In genomic region chr1:6956488-6957159, GRCh38 we compare ENCODE assay signal across 17 cellular contexts.
A peak's percentile ranks its signal among the peaks of the same experiment; 100 is the strongest.
DNase-seq lines count a peak whose midpoint lies in the region; ATAC-seq and TF ChIP-seq lines count a peak whose summit lies in the region.
"Had no signal": no experiment of that assay in that cellular context is flagged by ENCODE, and none has a peak within 500 bp of the region (broad histone marks: within the 10 kb centered on the region; RNA-seq: fewer than 3 reads in every experiment).

No MANE protein-coding gene starts in this region.

- intact Hi-C loops in left cardiac atrium (cut with DNase I): no loop called here

- H3K36me3 Mint-ChIP-seq in neural crest cell (ENCODE audit: low read depth): no peaks in the 10 kb centered on the region
- H3K36me3 Mint-ChIP-seq: activated naive CD8-positive, alpha-beta T cell treated with anti-CD3 and anti-CD28 coated beads, Interleukin-2, amount 10 ng/mL, durations not matched to agents 7 days and 5 days; naive thymus-derived CD8-positive, alpha-beta T cell; stimulated activated effector memory CD8-positive, alpha-beta T cell treated with anti-CD3 and anti-CD28 coated beads, Interleukin-12 subunit alpha, Interleukin-12 subunit beta, amount 100 ng/mL, for 72 hours had no signal

- no peaks in the 10 kb centered on the region for H3K9me3 Mint-ChIP-seq in neural crest cell
- H3K9me3 Mint-ChIP-seq: activated naive CD8-positive, alpha-beta T cell treated with anti-CD3 and anti-CD28 coated beads, Interleukin-2, amount 10 ng/mL, durations not matched to agents 7 days and 5 days; naive thymus-derived CD8-positive, alpha-beta T cell; stimulated activated effector memory CD8-positive, alpha-beta T cell treated with anti-CD3 and anti-CD28 coated beads, Interleukin-12 subunit alpha, Interleukin-12 subunit beta, amount 100 ng/mL, for 72 hours had no signal

- DNase-seq in LHCN-M2 (ENCODE audit: low read depth) (peak; percentile 38), NCI-H2171 treated with DMSO at 0.1 percent for 48 hours (lab: John Stamatoyannopoulos, UW) (peak; percentile 30), ecto neural progenitor cell (ENCODE audit: low spot score) (peak; percentile 45), neural crest cell (ENCODE audit: low read depth, low spot score) (no peak), DMS114 treated with DMSO at 0.1 percent for 48 hours (lab: John Stamatoyannopoulos, UW; ENCODE audit: unreplicated experiment) (no peak), left cardiac atrium (no peak)
- DNase-seq: activated CD4-positive, CD25-positive, alpha-beta regulatory T cell; activated naive CD8-positive, alpha-beta T cell treated with anti-CD3 and anti-CD28 coated beads, Interleukin-2, amount 10 ng/mL, durations not matched to agents 7 days and 5 days; heart left ventricle; left ventricle myocardium superior; naive thymus-derived CD8-positive, alpha-beta T cell; NCI-H1694 treated with DMSO at 0.1 percent for 48 hours; stimulated activated CD4-positive, alpha-beta T cell treated with anti-CD3 and anti-CD28 coated beads, Interleukin-4, amount 100 ng/mL, for 1 hour; SW 1271; upper lobe of left lung had no signal

- H3K4me3 Mint-ChIP-seq in neural crest cell: peak overlapping the region; percentile 2
- H3K4me3 Mint-ChIP-seq: activated naive CD8-positive, alpha-beta T cell treated with anti-CD3 and anti-CD28 coated beads, Interleukin-2, amount 10 ng/mL, durations not matched to agents 7 days and 5 days; naive thymus-derived CD8-positive, alpha-beta T cell; stimulated activated effector memory CD8-positive, alpha-beta T cell treated with anti-CD3 and anti-CD28 coated beads, Interleukin-12 subunit alpha, Interleukin-12 subunit beta, amount 100 ng/mL, for 72 hours had no signal

- H3K27me3 Mint-ChIP-seq in neural crest cell (ENCODE audit: low read depth): peaks cover 24% of the 10 kb centered on the region

- no peak overlapping the region for H3K27ac Mint-ChIP-seq in neural crest cell (ENCODE audit: unreplicated experiment)
- H3K27ac Mint-ChIP-seq: activated naive CD8-positive, alpha-beta T cell treated with anti-CD3 and anti-CD28 coated beads, Interleukin-2, amount 10 ng/mL, durations not matched to agents 7 days and 5 days; naive thymus-derived CD8-positive, alpha-beta T cell; stimulated activated effector memory CD8-positive, alpha-beta T cell treated with anti-CD3 and anti-CD28 coated beads, Interleukin-12 subunit alpha, Interleukin-12 subunit beta, amount 100 ng/mL, for 72 hours had no signal

- no peak for TF ChIP-seq CTCF in neural crest cell (conservative IDR thresholded peaks at IDR 0.05)

- peaks cover 45% of the 10 kb centered on the region for H3K4me1 Mint-ChIP-seq in neural crest cell
- H3K4me1 Mint-ChIP-seq: activated naive CD8-positive, alpha-beta T cell treated with anti-CD3 and anti-CD28 coated beads, Interleukin-2, amount 10 ng/mL, durations not matched to agents 7 days and 5 days; stimulated activated effector memory CD8-positive, alpha-beta T cell treated with anti-CD3 and anti-CD28 coated beads, Interleukin-12 subunit alpha, Interleukin-12 subunit beta, amount 100 ng/mL, for 72 hours had no signal

- ATAC-seq in left cardiac atrium (no peak), GM21576 (IDR thresholded peaks at IDR 0.05; ENCODE audit: unreplicated experiment) (no peak)
- ATAC-seq: heart left ventricle; left ventricle myocardium superior; naive thymus-derived CD8-positive, alpha-beta T cell had no signal

Comparison
In these comparisons a context has a peak if more than half of its experiments do, and no peak if none do; other contexts are left out.
1. DNase-seq: peak in LHCN-M2 (single experiment), NCI-H2171 treated with DMSO at 0.1 percent for 48 hours (single experiment) and ecto neural progenitor cell (single experiment); none in neural crest cell (single experiment), DMS114 treated with DMSO at 0.1 percent for 48 hours (single experiment) and left cardiac atrium (single experiment).